In genomic region chr16:58863042-58863441, GRCh38 we compare ENCODE assay signal across 12 cellular contexts.
A peak's percentile ranks its signal among the peaks of the same experiment; 100 is the strongest.
DNase-seq lines count a peak whose midpoint lies in the region; ATAC-seq, FAIRE-seq and TF ChIP-seq lines count a peak whose summit lies in the region.
"Had no signal": no experiment of that assay in that cellular context is flagged by ENCODE, and none has a peak within 500 bp of the region (broad histone marks: within the 10 kb centered on the region; RNA-seq: fewer than 3 reads in every experiment).

No MANE protein-coding gene starts in this region.

- no TSS peak for BruUV-seq in GM12878 (replicated peaks; lab: Mats Ljungman, UMichigan)

- 83% methylated on average over 2 of the region's 2 CpGs for whole genome bisulfite sequencing in GM12878 (ENCODE audit: insufficient coverage, insufficient replicate concordance, low lambda C conversion rate, missing lambda C conversion rate)
- WGBS in adrenal gland, 4 donors: 55 to 73% (median 62%) methylated on average over 2 of the region's 2 CpGs

- H3K79me2 ChIP-seq in GM12878 (ENCODE audit: control insufficient read depth, insufficient read depth, low read length): no peaks in the 10 kb centered on the region

- TF ChIP-seq CTCF in GM12878 (IDR thresholded peaks at IDR 0.05 in 2 of 3, conservative IDR thresholded peaks at IDR 0.05 in 1 of 3; ENCODE audit: control insufficient read depth in 2 of 3, extremely low read depth in 1 of 3, insufficient read depth in 1 of 3, low read depth in 3 of 3, low read length in 3 of 3): no peak
- no peak for TF ChIP-seq CTCF in adrenal gland (IDR thresholded peaks at IDR 0.05)

- RAD21 ChIA-PET in GM12878 (lab: Charles Lee; ENCODE audit: unreplicated experiment): interaction anchor here (0.8 to 2.0 kb wide), 5 partner anchors 9 to 35 kb away, joined by 3 to 13 read pairs (median 7); no protein-coding TSS in a partner anchor

- H3K9ac ChIP-seq in HUES48 (ENCODE audit: low read depth, low read length) (no peak overlapping the region), GM12878 (ENCODE audit: control insufficient read depth, insufficient read depth, low read length) (no peak overlapping the region), iPS-20b (ENCODE audit: low read depth, low read length) (peak overlapping the region; percentile 42; the same call in 1 of the 2 replicates)

- no peaks in the 10 kb centered on the region for H4K20me1 ChIP-seq in GM12878 (ENCODE audit: control insufficient read depth, insufficient read depth)

- 0 out of 2 replicates have a peak overlapping the region, but pooled peaks have one; percentile 0 for H3K4me3 ChIP-seq in HUES48 (ENCODE audit: low read depth, low read length)
- H3K4me3 ChIP-seq in GM12878: no peak overlapping the region
- H3K4me3 ChIP-seq in iPS-20b (ENCODE audit: low read length): peak overlapping the region; percentile 48; the same call in 1 of the 2 replicates
- no peak overlapping the region for H3K4me3 ChIP-seq in adrenal gland

- H3K27ac ChIP-seq in HUES48 (ENCODE audit: low read depth, low read length): peak overlapping the region; percentile 97
- no peak overlapping the region for H3K27ac ChIP-seq in GM12878 (ENCODE audit: control insufficient read depth, insufficient read depth)
- H3K27ac ChIP-seq in iPS-20b (ENCODE audit: low read length): peak overlapping the region; percentile 73
- H3K27ac ChIP-seq in adrenal gland: no peak overlapping the region

- no peak overlapping the region for H2AFZ ChIP-seq in GM12878 (ENCODE audit: control insufficient read depth, low read depth, low read length)

- no peaks in the 10 kb centered on the region for H3K27me3 ChIP-seq in HUES48 (ENCODE audit: control insufficient read depth, insufficient read depth, low read length)
- H3K27me3 ChIP-seq in GM12878 (replicated peaks in 1 of 2; ENCODE audit: control insufficient read depth in 2 of 2, insufficient read depth in 2 of 2, low read length in 1 of 2): no peaks in the 10 kb centered on the region
- no peaks in the 10 kb centered on the region for H3K27me3 ChIP-seq in iPS-20b (ENCODE audit: insufficient read depth, low read length)
- no peaks in the 10 kb centered on the region for H3K27me3 ChIP-seq in adrenal gland

- SMC1A ChIA-PET in GM12878 (lab: Charles Lee; ENCODE audit: uncharacterized antibody, unreplicated experiment): interaction anchor here (0.9 to 5.0 kb wide), 10 partner anchors 9 to 40 kb away, joined by 3 to 26 read pairs (median 4); no protein-coding TSS in a partner anchor

- H3K9me3 ChIP-seq in HUES48 (ENCODE audit: control insufficient read depth, insufficient read depth, low read length) (peaks cover 2% of the 10 kb centered on the region; the same call in 1 of the 2 replicates), GM12878 (replicated peaks; ENCODE audit: control insufficient read depth, insufficient read depth, low read length) (no peaks in the 10 kb centered on the region), iPS-20b (ENCODE audit: insufficient read depth, low read depth, low read length) (no peaks in the 10 kb centered on the region), adrenal gland (replicated peaks in 1 of 3) (no peaks in the 10 kb centered on the region)

- intact Hi-C loops in GM12878 (cut with micrococcal nuclease; ENCODE audit: unreplicated experiment): no loop called here
- intact Hi-C loops in adrenal gland (cut with DNase I): no loop called here

- H3K36me3 ChIP-seq in HUES48 (ENCODE audit: control insufficient read depth, insufficient read depth, low read length) (no peaks in the 10 kb centered on the region), GM12878 (ENCODE audit: control insufficient read depth in 2 of 2, insufficient read depth in 2 of 2, low read length in 1 of 2) (no peaks in the 10 kb centered on the region), iPS-20b (ENCODE audit: insufficient read depth, low read depth, low read length) (no peaks in the 10 kb centered on the region), adrenal gland (replicated peaks in 1 of 2) (no peaks in the 10 kb centered on the region)

- DNase-seq in GM12878 (ENCODE audit: low read depth, low spot score) (no peak), occipital lobe (lab: John Stamatoyannopoulos, UW) (no peak), adrenal gland (no peak), T-helper 2 cell (no peak), HPDE6-E6E7 (ENCODE audit: extremely low spot score) (no peak)
- DNase-seq: CD4-positive, CD25-positive, alpha-beta regulatory T cell; NCI-H187; PC-3; Right ventricle myocardium superior had no signal

- TF ChIP-seq POLR2A in GM12878 (IDR thresholded peaks at IDR 0.05; ENCODE audit: low read depth, low read length): no peak
- no peak for TF ChIP-seq POLR2A in adrenal gland (IDR thresholded peaks at IDR 0.05)

- no peak for TF ChIP-seq RAD21 in GM12878 (IDR thresholded peaks at IDR 0.05; ENCODE audit: insufficient read depth, low read depth, low read length)

- in situ Hi-C loops in GM12878 (cut with MboI): no loop called here

- POLR2A ChIA-PET in GM12878 (lab: Charles Lee): interaction anchor here (0.6 kb wide), 1 partner anchor 118 kb away, joined by 6 read pairs; no protein-coding TSS in a partner anchor

- no peak overlapping the region for H3K4me2 ChIP-seq in GM12878 (ENCODE audit: control insufficient read depth, insufficient read depth)

- ATAC-seq in GM12878: peak; percentile 25; the same call in 1 of the 3 replicates
- ATAC-seq: HCT116, PC-3 had no signal

- CTCF ChIA-PET in GM12878 (lab: Yijun Ruan, JAX): interaction anchor here (0.6 to 0.7 kb wide), 2 partner anchors 9 to 603 kb away, joined by 3 read pairs; no protein-coding TSS in a partner anchor

- FAIRE-seq in GM12878 (lab: Jason Lieb, UNC): no peak

- peaks cover 37% of the 10 kb centered on the region for H3K4me1 ChIP-seq in HUES48 (ENCODE audit: control insufficient read depth, insufficient read depth, low read length)
- H3K4me1 ChIP-seq in GM12878 (ENCODE audit: control insufficient read depth, insufficient read depth, low read length): no peaks in the 10 kb centered on the region
- H3K4me1 ChIP-seq in iPS-20b (ENCODE audit: insufficient read depth, low read length): peaks cover 37% of the 10 kb centered on the region
- H3K4me1 ChIP-seq in adrenal gland (replicated peaks in 1 of 2): no peaks in the 10 kb centered on the region

- TF ChIP-seq EP300 in GM12878 (IDR thresholded peaks at IDR 0.05; ENCODE audit: borderline replicate concordance in 1 of 2, control insufficient read depth in 1 of 2, low read depth in 2 of 2, low read length in 2 of 2): no peak

TF ChIP-seq in GM12878, 131 proteins besides CTCF, POLR2A, EP300 and RAD21:
- TF ChIP-seq BHLHE40 (IDR thresholded peaks at IDR 0.05; ENCODE audit: borderline replicate concordance in 1 of 2, low read depth in 2 of 2, low read length in 1 of 2) (no peak), RUNX3 (IDR thresholded peaks at IDR 0.05; ENCODE audit: low read length) (0 out of 2 replicates have a peak, but pooled peaks have one; percentile 20), ZNF207 (IDR thresholded peaks at IDR 0.05; ENCODE audit: borderline replicate concordance) (no peak), CHD1 (IDR thresholded peaks at IDR 0.05; ENCODE audit: low read depth, low read length) (no peak), SRF (IDR thresholded peaks at IDR 0.05; ENCODE audit: low read depth in 2 of 2, low read length in 2 of 2) (no peak)
TF ChIP-seq in GM12878: peak in this region for 1.

Comparison
In these comparisons a context has a peak if more than half of its experiments do, and no peak if none do; other contexts are left out.
1. H3K27ac ChIP-seq: peak in HUES48 (single experiment) and iPS-20b (single experiment); none in GM12878 (single experiment) and adrenal gland (0 of 5).
2. H3K4me3 ChIP-seq: peak in HUES48 (single experiment) and iPS-20b (single experiment); none in GM12878 (single experiment) and adrenal gland (0 of 4).